ENCODE assay signal across 2 cellular contexts in genomic region chr9:122946486-122947003, GRCh38.
A peak's percentile ranks its signal among the peaks of the same experiment; 100 is the strongest.
TF ChIP-seq lines count a peak whose summit lies in the region.

No MANE protein-coding gene starts in this region.

TF ChIP-seq in IMR-90, 13 proteins besides CTCF, POLR2A, EP300 and RAD21:
- TF ChIP-seq MAFK (IDR thresholded peaks at IDR 0.05; ENCODE audit: low read depth, low read length) (peak; percentile 68; the same call in 1 of the 2 replicates), MAZ (IDR thresholded peaks at IDR 0.05; ENCODE audit: borderline replicate concordance, low read depth, low read length) (no peak)

TF ChIP-seq in SK-N-SH, 30 proteins besides CTCF, POLR2A, EP300 and RAD21:
- TF ChIP-seq RXRA (IDR thresholded peaks at IDR 0.05; ENCODE audit: borderline replicate concordance, low read depth) (no peak), TCF12 (IDR thresholded peaks at IDR 0.05) (no peak), FOSL2 (IDR thresholded peaks at IDR 0.05; ENCODE audit: borderline replicate concordance, low read depth) (no peak), FOXM1 (IDR thresholded peaks at IDR 0.05; ENCODE audit: low read depth) (no peak), POLR2AphosphoS5 (IDR thresholded peaks at IDR 0.05; ENCODE audit: low read depth, low read length) (no peak), JUND (IDR thresholded peaks at IDR 0.05) (no peak), RFX5 (IDR thresholded peaks at IDR 0.05; ENCODE audit: low read length) (no peak), NFIC (IDR thresholded peaks at IDR 0.05; ENCODE audit: borderline replicate concordance) (no peak), TEAD4 (IDR thresholded peaks at IDR 0.05; ENCODE audit: borderline replicate concordance, insufficient read depth) (no peak), SMC3 (IDR thresholded peaks at IDR 0.05; ENCODE audit: low read depth, low read length) (no peak), NRF1 (IDR thresholded peaks at IDR 0.05; ENCODE audit: low read depth, low read length) (no peak), GABPA (IDR thresholded peaks at IDR 0.05; ENCODE audit: low read depth) (no peak), PBX3 (IDR thresholded peaks at IDR 0.05) (no peak), MXI1 (IDR thresholded peaks at IDR 0.05; ENCODE audit: low read depth, low read length) (no peak)
- TF ChIP-seq, protein P1, sequence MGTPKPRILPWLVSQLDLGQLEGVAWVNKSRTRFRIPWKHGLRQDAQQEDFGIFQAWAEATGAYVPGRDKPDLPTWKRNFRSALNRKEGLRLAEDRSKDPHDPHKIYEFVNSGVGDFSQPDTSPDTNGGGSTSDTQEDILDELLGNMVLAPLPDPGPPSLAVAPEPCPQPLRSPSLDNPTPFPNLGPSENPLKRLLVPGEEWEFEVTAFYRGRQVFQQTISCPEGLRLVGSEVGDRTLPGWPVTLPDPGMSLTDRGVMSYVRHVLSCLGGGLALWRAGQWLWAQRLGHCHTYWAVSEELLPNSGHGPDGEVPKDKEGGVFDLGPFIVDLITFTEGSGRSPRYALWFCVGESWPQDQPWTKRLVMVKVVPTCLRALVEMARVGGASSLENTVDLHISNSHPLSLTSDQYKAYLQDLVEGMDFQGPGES (IDR thresholded peaks at IDR 0.05; ENCODE audit: low read depth, low read length): no peak
- TF ChIP-seq, protein P2, sequence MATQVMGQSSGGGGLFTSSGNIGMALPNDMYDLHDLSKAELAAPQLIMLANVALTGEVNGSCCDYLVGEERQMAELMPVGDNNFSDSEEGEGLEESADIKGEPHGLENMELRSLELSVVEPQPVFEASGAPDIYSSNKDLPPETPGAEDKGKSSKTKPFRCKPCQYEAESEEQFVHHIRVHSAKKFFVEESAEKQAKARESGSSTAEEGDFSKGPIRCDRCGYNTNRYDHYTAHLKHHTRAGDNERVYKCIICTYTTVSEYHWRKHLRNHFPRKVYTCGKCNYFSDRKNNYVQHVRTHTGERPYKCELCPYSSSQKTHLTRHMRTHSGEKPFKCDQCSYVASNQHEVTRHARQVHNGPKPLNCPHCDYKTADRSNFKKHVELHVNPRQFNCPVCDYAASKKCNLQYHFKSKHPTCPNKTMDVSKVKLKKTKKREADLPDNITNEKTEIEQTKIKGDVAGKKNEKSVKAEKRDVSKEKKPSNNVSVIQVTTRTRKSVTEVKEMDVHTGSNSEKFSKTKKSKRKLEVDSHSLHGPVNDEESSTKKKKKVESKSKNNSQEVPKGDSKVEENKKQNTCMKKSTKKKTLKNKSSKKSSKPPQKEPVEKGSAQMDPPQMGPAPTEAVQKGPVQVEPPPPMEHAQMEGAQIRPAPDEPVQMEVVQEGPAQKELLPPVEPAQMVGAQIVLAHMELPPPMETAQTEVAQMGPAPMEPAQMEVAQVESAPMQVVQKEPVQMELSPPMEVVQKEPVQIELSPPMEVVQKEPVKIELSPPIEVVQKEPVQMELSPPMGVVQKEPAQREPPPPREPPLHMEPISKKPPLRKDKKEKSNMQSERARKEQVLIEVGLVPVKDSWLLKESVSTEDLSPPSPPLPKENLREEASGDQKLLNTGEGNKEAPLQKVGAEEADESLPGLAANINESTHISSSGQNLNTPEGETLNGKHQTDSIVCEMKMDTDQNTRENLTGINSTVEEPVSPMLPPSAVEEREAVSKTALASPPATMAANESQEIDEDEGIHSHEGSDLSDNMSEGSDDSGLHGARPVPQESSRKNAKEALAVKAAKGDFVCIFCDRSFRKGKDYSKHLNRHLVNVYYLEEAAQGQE (IDR thresholded peaks at IDR 0.05; ENCODE audit: low read depth, low read length): no peak
- TF ChIP-seq, protein P3, sequence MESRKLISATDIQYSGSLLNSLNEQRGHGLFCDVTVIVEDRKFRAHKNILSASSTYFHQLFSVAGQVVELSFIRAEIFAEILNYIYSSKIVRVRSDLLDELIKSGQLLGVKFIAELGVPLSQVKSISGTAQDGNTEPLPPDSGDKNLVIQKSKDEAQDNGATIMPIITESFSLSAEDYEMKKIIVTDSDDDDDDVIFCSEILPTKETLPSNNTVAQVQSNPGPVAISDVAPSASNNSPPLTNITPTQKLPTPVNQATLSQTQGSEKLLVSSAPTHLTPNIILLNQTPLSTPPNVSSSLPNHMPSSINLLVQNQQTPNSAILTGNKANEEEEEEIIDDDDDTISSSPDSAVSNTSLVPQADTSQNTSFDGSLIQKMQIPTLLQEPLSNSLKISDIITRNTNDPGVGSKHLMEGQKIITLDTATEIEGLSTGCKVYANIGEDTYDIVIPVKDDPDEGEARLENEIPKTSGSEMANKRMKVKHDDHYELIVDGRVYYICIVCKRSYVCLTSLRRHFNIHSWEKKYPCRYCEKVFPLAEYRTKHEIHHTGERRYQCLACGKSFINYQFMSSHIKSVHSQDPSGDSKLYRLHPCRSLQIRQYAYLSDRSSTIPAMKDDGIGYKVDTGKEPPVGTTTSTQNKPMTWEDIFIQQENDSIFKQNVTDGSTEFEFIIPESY (IDR thresholded peaks at IDR 0.05; ENCODE audit: borderline replicate concordance, low read depth): no peak
